In genomic region chr3:106719583-106719982, GRCh38 we compare ENCODE assay signal across 17 cellular contexts.
A peak's percentile ranks its signal among the peaks of the same experiment; 100 is the strongest.
DNase-seq lines count a peak whose midpoint lies in the region; ATAC-seq, FAIRE-seq and TF ChIP-seq lines count a peak whose summit lies in the region.
"Had no signal": no experiment of that assay in that cellular context is flagged by ENCODE, and none has a peak within 500 bp of the region (broad histone marks: within the 10 kb centered on the region; RNA-seq: fewer than 3 reads in every experiment).

No MANE protein-coding gene starts in this region.

- no peak overlapping the region for H4K8ac ChIP-seq in H1 (ENCODE audit: extremely low read depth, insufficient read depth, low read length)

- H4K20me1 ChIP-seq in HepG2 (ENCODE audit: insufficient read depth, low read length) (no peaks in the 10 kb centered on the region), PC-9 (ENCODE audit: insufficient read depth) (no peaks in the 10 kb centered on the region), H1 (replicated peaks in 1 of 2; ENCODE audit: control insufficient read depth in 1 of 2, insufficient read depth in 2 of 2, low read length in 2 of 2) (no peaks in the 10 kb centered on the region)

- no peak for TF ChIP-seq POLR2A in HepG2 (IDR thresholded peaks at IDR 0.05; ENCODE audit: insufficient read depth in 1 of 2, low read depth in 2 of 2, low read length in 2 of 2)
- TF ChIP-seq POLR2A in right lobe of liver (IDR thresholded peaks at IDR 0.05) = no peak
- no peak for TF ChIP-seq POLR2A in H1 (IDR thresholded peaks at IDR 0.05; ENCODE audit: control extremely low read depth in 1 of 2, low read depth in 2 of 2, low read length in 2 of 2)

- H3K79me1 ChIP-seq in H1 (ENCODE audit: low read depth, low read length) = no peaks in the 10 kb centered on the region

- H3K14ac ChIP-seq in H1 (ENCODE audit: insufficient read length) = no peak overlapping the region

- peaks cover 0 to 5% (median 0%) of the 10 kb centered on the region in 6 donors for H3K9me3 Mint-ChIP-seq in immature natural killer cell
- no peaks in the 10 kb centered on the region for H3K9me3 Mint-ChIP-seq in activated CD8-positive, alpha-beta T cell treated with anti-CD3 and anti-CD28 coated beads, Interleukin-2, amount 10 ng/mL, durations not matched to agents 7 days and 5 days (ENCODE audit: insufficient read depth)
- H3K9me3 Mint-ChIP-seq: CD4-positive, alpha-beta T cell had no signal

- H3K9ac ChIP-seq in HepG2 (ENCODE audit: insufficient read depth, low read depth, low read length) = no peak overlapping the region
- H3K9ac ChIP-seq in H1 (replicated peaks in 1 of 4; ENCODE audit: extremely low read depth in 1 of 4, low read depth in 3 of 4, low read length in 3 of 4) = no peak overlapping the region

- ATAC-seq in HepG2 = no peak
- ATAC-seq in right lobe of liver = no peak
- ATAC-seq in activated CD8-positive, alpha-beta T cell treated with anti-CD3 and anti-CD28 coated beads, Interleukin-2, amount 10 ng/mL, durations not matched to agents 7 days and 5 days = no peak

- no peaks in the 10 kb centered on the region for H3K79me2 ChIP-seq in HepG2 (ENCODE audit: insufficient read depth, low read length)
- no peaks in the 10 kb centered on the region for H3K79me2 ChIP-seq in PC-9 (ENCODE audit: low read depth)
- no peaks in the 10 kb centered on the region for H3K79me2 ChIP-seq in H1 (ENCODE audit: control insufficient read depth in 1 of 2, insufficient read depth in 2 of 2, low read length in 2 of 2)

- TF ChIP-seq RAD21 in HepG2 (CRISPR knock-in tag; IDR thresholded peaks at IDR 0.05) (no peak), H1 (IDR thresholded peaks at IDR 0.05 in 1 of 2, conservative IDR thresholded peaks at IDR 0.05 in 1 of 2; ENCODE audit: low read depth in 2 of 2, low read length in 2 of 2) (no peak)

- H3K56ac ChIP-seq in H1 (replicated peaks; ENCODE audit: insufficient read length, low read depth, low read length) = no peak overlapping the region

- H3K27me3 Mint-ChIP-seq in immature natural killer cell (ENCODE audit: low read depth in 3 of 3) = peaks cover 0 to 3% (median 2%) of the 10 kb centered on the region in 3 donors
- H3K27me3 Mint-ChIP-seq in activated CD8-positive, alpha-beta T cell treated with anti-CD3 and anti-CD28 coated beads, Interleukin-2, amount 10 ng/mL, durations not matched to agents 7 days and 5 days (ENCODE audit: low read depth) = no peaks in the 10 kb centered on the region
- H3K27me3 Mint-ChIP-seq: CD4-positive, alpha-beta T cell; IgD-negative memory B cell had no signal

- peaks cover 14% of the 10 kb centered on the region for H3K4me1 ChIP-seq in HepG2 (ENCODE audit: insufficient read depth, low read length)
- no peaks in the 10 kb centered on the region for H3K4me1 ChIP-seq in right lobe of liver
- H3K4me1 ChIP-seq in PC-9 (replicated peaks; ENCODE audit: insufficient read depth) = no peaks in the 10 kb centered on the region
- H3K4me1 ChIP-seq in H1 (replicated peaks in 1 of 4; ENCODE audit: control insufficient read depth in 3 of 4, insufficient read depth in 4 of 4, low read length in 3 of 4) = peaks cover 0 to 4% (median 0%) of the 10 kb centered on the region in 4 experiments; a peak in 1 of 7 replicates

- H4K5ac ChIP-seq in H1 (ENCODE audit: insufficient read length, low read depth, low read length) = no peak overlapping the region

- no peak overlapping the region for H3K4ac ChIP-seq in H1 (replicated peaks; ENCODE audit: insufficient read length, low read depth, low read length)

- H3K36me3 Mint-ChIP-seq in immature natural killer cell = no peaks in the 10 kb centered on the region
- H3K36me3 Mint-ChIP-seq in activated CD8-positive, alpha-beta T cell treated with anti-CD3 and anti-CD28 coated beads, Interleukin-2, amount 10 ng/mL, durations not matched to agents 7 days and 5 days (ENCODE audit: low read depth) = no peaks in the 10 kb centered on the region

- no peak overlapping the region for H4K91ac ChIP-seq in H1 (replicated peaks; ENCODE audit: insufficient read length, low read length)

- FAIRE-seq in HepG2 (lab: Jason Lieb, UNC) = no peak
- no peak for FAIRE-seq in H1 (lab: Jason Lieb, UNC)
- FAIRE-seq: GM12891, GM19239 had no signal

- no peaks in the 10 kb centered on the region for H3F3A ChIP-seq in PC-9 (ENCODE audit: insufficient read depth, low read depth)

- no peak overlapping the region for H2AFZ ChIP-seq in HepG2 (ENCODE audit: low read length)
- H2AFZ ChIP-seq in PC-9 = peak overlapping the region; percentile 26; the same call in 1 of the 2 replicates
- no peak overlapping the region for H2AFZ ChIP-seq in H1 (ENCODE audit: low read length)

- no peak overlapping the region for H3K27ac Mint-ChIP-seq in immature natural killer cell
- H3K27ac Mint-ChIP-seq in activated CD8-positive, alpha-beta T cell treated with anti-CD3 and anti-CD28 coated beads, Interleukin-2, amount 10 ng/mL, durations not matched to agents 7 days and 5 days = no peak overlapping the region
- H3K27ac Mint-ChIP-seq: B cell; CD4-positive, alpha-beta T cell; IgD-negative memory B cell had no signal

- no peak for DNase-seq in HepG2 (ENCODE audit: low spot score)
- no peak for DNase-seq in right lobe of liver
- no peak for DNase-seq in PC-9
- DNase-seq in H1 (ENCODE audit: low read depth in 1 of 2, low spot score in 2 of 2) = no peak
- DNase-seq in immature natural killer cell = no peak
- no peak for DNase-seq in GDM1 (lab: John Stamatoyannopoulos, UW)
- no peak for DNase-seq in activated CD8-positive, alpha-beta T cell treated with anti-CD3 and anti-CD28 coated beads, Interleukin-2, amount 10 ng/mL, durations not matched to agents 7 days and 5 days
- DNase-seq: 8988T; C1 segment of cervical spinal cord; Calu3; CD4-positive, alpha-beta T cell; DMS 273 treated with DMSO at 0.1 percent for 48 hours; HCEC 1CT had no signal

- CTCF ChIA-PET in HepG2 (lab: Yijun Ruan, JAX; ENCODE audit: low intra/inter-chr PET ratio, low total read pairs) = no interaction called here
- CTCF ChIA-PET in PC-9 (lab: Charles Lee) = no interaction called here
- CTCF ChIA-PET in H1 (lab: Charles Lee; ENCODE audit: partially characterized antibody) = no interaction called here
- CTCF ChIA-PET in activated CD8-positive, alpha-beta T cell treated with anti-CD3 and anti-CD28 coated beads, Interleukin-2, amount 10 ng/mL, durations not matched to agents 7 days and 5 days (lab: Charles Lee) = no interaction called here

- H2BK12ac ChIP-seq in H1 (ENCODE audit: low read depth, low read length) = no peak overlapping the region

- POLR2A ChIA-PET in HepG2 (lab: Yijun Ruan, JAX) = no interaction called here
- POLR2A ChIA-PET in PC-9 (lab: Charles Lee; ENCODE audit: unreplicated experiment) = no interaction called here
- POLR2A ChIA-PET in H1 (lab: Charles Lee; ENCODE audit: partially characterized antibody) = no interaction called here
- POLR2A ChIA-PET in activated CD8-positive, alpha-beta T cell treated with anti-CD3 and anti-CD28 coated beads, Interleukin-2, amount 10 ng/mL, durations not matched to agents 7 days and 5 days (lab: Charles Lee) = interaction anchor here (0.6 kb wide), 1 partner anchor 1482 kb away, joined by 3 read pairs; no protein-coding TSS in a partner anchor

- TF ChIP-seq EP300 in HepG2 (IDR thresholded peaks at IDR 0.05; ENCODE audit: low read depth in 2 of 2, low read length in 2 of 2) (no peak), HepG2 (CRISPR knock-in tag; IDR thresholded peaks at IDR 0.05; ENCODE audit: borderline replicate concordance) (no peak), H1 (IDR thresholded peaks at IDR 0.05; ENCODE audit: borderline replicate concordance in 1 of 2, low read depth in 2 of 2, low read length in 2 of 2) (no peak)

- H3K4me3 Mint-ChIP-seq in immature natural killer cell = no peak overlapping the region
- H3K4me3 Mint-ChIP-seq in activated CD8-positive, alpha-beta T cell treated with anti-CD3 and anti-CD28 coated beads, Interleukin-2, amount 10 ng/mL, durations not matched to agents 7 days and 5 days = no peak overlapping the region
- H3K4me3 Mint-ChIP-seq: B cell; CD4-positive, alpha-beta T cell; IgD-negative memory B cell had no signal

- no peaks in the 10 kb centered on the region for H3K9me2 ChIP-seq in PC-9 (ENCODE audit: insufficient read depth)

- H3K9me3 ChIP-seq in HepG2 (ENCODE audit: low read length) (peaks cover 9% of the 10 kb centered on the region; the same call in 1 of the 2 replicates), right lobe of liver (peaks cover 0 to 1% (median 0%) of the 10 kb centered on the region in 4 donors), PC-9 (ENCODE audit: insufficient read depth, low read depth) (no peaks in the 10 kb centered on the region), H1 (ENCODE audit: insufficient read depth in 2 of 2, low read depth in 1 of 2, low read length in 1 of 2) (no peaks in the 10 kb centered on the region)

- H3K36me3 ChIP-seq in HepG2 (replicated peaks in 1 of 2; ENCODE audit: control insufficient read depth in 1 of 2, insufficient read depth in 2 of 2, low read length in 2 of 2) (no peaks in the 10 kb centered on the region), right lobe of liver (no peaks in the 10 kb centered on the region), PC-9 (ENCODE audit: low read depth) (no peaks in the 10 kb centered on the region), H1 (ENCODE audit: control insufficient read depth in 2 of 4, insufficient read depth in 4 of 4, low read length in 3 of 4) (peaks cover 0 to 3% (median 0%) of the 10 kb centered on the region in 4 experiments; a peak in 1 of 8 replicates)

- H2BK20ac ChIP-seq in H1 (ENCODE audit: low read length) = no peak overlapping the region

- no peak overlapping the region for H3K23ac ChIP-seq in H1 (ENCODE audit: insufficient read length)

- H2BK5ac ChIP-seq in H1 (ENCODE audit: low read depth, low read length) = no peak overlapping the region

- in situ Hi-C loops in HepG2 (cut with HindIII; ENCODE audit: extremely low pct_ligation_motif_present, low pct_unique_long_range_greater_than_20kb) = no loop called here

- H2AK5ac ChIP-seq in H1 (ENCODE audit: low read depth, low read length) = no peak overlapping the region

- no TSS peak for BruUV-seq in HepG2 (replicated peaks; lab: Mats Ljungman, UMichigan)
- no TSS peak for BruUV-seq in PC-9 (replicated peaks; lab: Mats Ljungman, UMichigan)

- H2BK120ac ChIP-seq in H1 (replicated peaks; ENCODE audit: low read depth, low read length) = no peak overlapping the region

- no peak overlapping the region for H3K18ac ChIP-seq in H1 (ENCODE audit: extremely low read depth, low read length)

- no peak overlapping the region for H3K4me2 ChIP-seq in HepG2 (ENCODE audit: low read depth, low read length)
- H3K4me2 ChIP-seq in PC-9 = no peak overlapping the region
- no peak overlapping the region for H3K4me2 ChIP-seq in H1 (ENCODE audit: insufficient read depth in 1 of 2, low read depth in 2 of 2, low read length in 2 of 2)

- H3K4me3 ChIP-seq in HepG2 (replicated peaks in 1 of 3; ENCODE audit: insufficient read depth in 1 of 3, low read depth in 2 of 3, low read length in 3 of 3) = no peak overlapping the region
- H3K4me3 ChIP-seq in right lobe of liver = no peak overlapping the region
- H3K4me3 ChIP-seq in PC-9 = no peak overlapping the region
- H3K4me3 ChIP-seq in H1 (ENCODE audit: extremely low read depth in 1 of 4, insufficient read depth in 2 of 4, low read depth in 3 of 4, low read length in 4 of 4) = no peak overlapping the region

- H3K27me3 ChIP-seq in HepG2 (ENCODE audit: control insufficient read depth in 1 of 2, insufficient read depth in 2 of 2, low read length in 2 of 2) (no peaks in the 10 kb centered on the region), right lobe of liver (no peaks in the 10 kb centered on the region), PC-9 (ENCODE audit: insufficient read depth, low read depth) (no peaks in the 10 kb centered on the region), H1 (replicated peaks in 1 of 4; ENCODE audit: control insufficient read depth in 3 of 4, extremely low read depth in 1 of 4, insufficient read depth in 3 of 4, low read length in 3 of 4) (no peaks in the 10 kb centered on the region)

- intact Hi-C loops in HepG2 (cut with micrococcal nuclease; ENCODE audit: unreplicated experiment) (no loop called here), right lobe of liver (cut with DNase I) (no loop called here), PC-9 (cut with micrococcal nuclease; ENCODE audit: unreplicated experiment) (no loop called here)

- no peaks in the 10 kb centered on the region for H3K4me1 Mint-ChIP-seq in immature natural killer cell
- no peaks in the 10 kb centered on the region for H3K4me1 Mint-ChIP-seq in activated CD8-positive, alpha-beta T cell treated with anti-CD3 and anti-CD28 coated beads, Interleukin-2, amount 10 ng/mL, durations not matched to agents 7 days and 5 days (ENCODE audit: low read depth)
- H3K4me1 Mint-ChIP-seq: B cell, IgD-negative memory B cell had no signal

- 0% methylated on average over 2 of the region's 2 CpGs for WGBS in HepG2 (ENCODE audit: low lambda C conversion rate)
- 15% methylated on average over 2 of the region's 2 CpGs for WGBS in right lobe of liver (ENCODE audit: insufficient coverage, low coverage, low lambda C conversion rate, missing lambda C conversion rate)
- WGBS in H1 (ENCODE audit: extremely low coverage in 1 of 2, insufficient coverage in 1 of 2, insufficient read length in 1 of 2, insufficient replicate concordance in 2 of 2, low coverage in 1 of 2, low lambda C conversion rate in 2 of 2, missing lambda C conversion rate in 1 of 2), 2 experiments = 86% methylated on average over 2 of the region's 2 CpGs; no CpG with 5 or more reads in 1 of the 2 experiments

- H2BK15ac ChIP-seq in H1 (ENCODE audit: low read length) = no peak overlapping the region

- H3K27ac ChIP-seq in HepG2 (ENCODE audit: extremely low read length, insufficient read depth, low read length) = no peak overlapping the region
- no peak overlapping the region for H3K27ac ChIP-seq in right lobe of liver
- H3K27ac ChIP-seq in PC-9 = no peak overlapping the region
- no peak overlapping the region for H3K27ac ChIP-seq in H1 (ENCODE audit: low read depth, low read length)

- H3K23me2 ChIP-seq in H1 (ENCODE audit: low read depth, low read length) = no peaks in the 10 kb centered on the region

- TF ChIP-seq CTCF in HepG2 (CRISPR knock-in tag; IDR thresholded peaks at IDR 0.05) (no peak), right lobe of liver (IDR thresholded peaks at IDR 0.05) (no peak), PC-9 (conservative IDR thresholded peaks at IDR 0.05) (no peak), H1 (IDR thresholded peaks at IDR 0.05; ENCODE audit: control extremely low read depth in 1 of 3, insufficient read depth in 1 of 3, low read depth in 1 of 3, low read length in 3 of 3) (no peak)

Comparison
In these comparisons a context has a peak if more than half of its experiments do, and no peak if none do; other contexts are left out.
1. Of the 41 proteins assayed by ChIP-seq in both HepG2 and H1: peak only in HepG2: none; only in H1: none; in both: CEBPB; in neither: 40.